In genomic region chr3:129378949-129379348, GRCh38 we compare ENCODE assay signal across 22 cellular contexts. TPM values are rescaled to one million over a fixed set of nuclear protein-coding genes. Genes with fewer than 3 reads are reported as not detected.
A peak's percentile ranks its signal among the peaks of the same experiment; 100 is the strongest.
DNase-seq lines count a peak whose midpoint lies in the region; ATAC-seq, FAIRE-seq and TF ChIP-seq lines count a peak whose summit lies in the region.
"Had no signal": no experiment of that assay in that cellular context is flagged by ENCODE, and none has a peak within 500 bp of the region (broad histone marks: within the 10 kb centered on the region; RNA-seq: fewer than 3 reads in every experiment).

No MANE protein-coding gene starts in this region.

- TF ChIP-seq CTCF in heart left ventricle (IDR thresholded peaks at IDR 0.05) (no peak), right atrium auricular region (IDR thresholded peaks at IDR 0.05) (no peak), HepG2 (CRISPR knock-in tag; IDR thresholded peaks at IDR 0.05) (no peak), spleen (IDR thresholded peaks at IDR 0.05 in 8 of 11, conservative IDR thresholded peaks at IDR 0.05 in 3 of 11) (no peak), testis (IDR thresholded peaks at IDR 0.05) (no peak)

- H2AFZ ChIP-seq in HepG2 (ENCODE audit: low read length): no peak overlapping the region
- H2AFZ ChIP-seq: GM23248 had no signal

- TF ChIP-seq EP300 in HepG2 (IDR thresholded peaks at IDR 0.05; ENCODE audit: low read depth in 2 of 2, low read length in 2 of 2) (no peak), HepG2 (CRISPR knock-in tag; IDR thresholded peaks at IDR 0.05; ENCODE audit: borderline replicate concordance) (no peak)

- TF ChIP-seq POLR2A in heart left ventricle (IDR thresholded peaks at IDR 0.05) (no peak), HepG2 (IDR thresholded peaks at IDR 0.05; ENCODE audit: insufficient read depth in 1 of 2, low read depth in 2 of 2, low read length in 2 of 2) (no peak), spleen (IDR thresholded peaks at IDR 0.05) (no peak), testis (IDR thresholded peaks at IDR 0.05) (no peak)

- H3K36me3 ChIP-seq in heart left ventricle: no peaks in the 10 kb centered on the region
- H3K36me3 ChIP-seq in right atrium auricular region: no peaks in the 10 kb centered on the region
- no peaks in the 10 kb centered on the region for H3K36me3 ChIP-seq in HepG2 (replicated peaks in 1 of 2; ENCODE audit: control insufficient read depth in 1 of 2, insufficient read depth in 2 of 2, low read length in 2 of 2)
- no peaks in the 10 kb centered on the region for H3K36me3 ChIP-seq in spleen
- H3K36me3 ChIP-seq in testis (ENCODE audit: low read depth, missing control alignments): no peaks in the 10 kb centered on the region

- H3K4me2 ChIP-seq in HepG2 (ENCODE audit: low read depth, low read length): peak overlapping the region; percentile 67

- BruUV-seq in HepG2 (replicated peaks; lab: Mats Ljungman, UMichigan): no TSS peak

- no peaks in the 10 kb centered on the region for H4K20me1 ChIP-seq in HepG2 (ENCODE audit: insufficient read depth, low read length)

- H3K9ac ChIP-seq in HepG2 (ENCODE audit: insufficient read depth, low read depth, low read length): peak overlapping the region; percentile 38
- H3K9ac ChIP-seq: GM23248 had no signal

- in situ Hi-C loops in HepG2 (cut with HindIII; ENCODE audit: extremely low pct_ligation_motif_present, low pct_unique_long_range_greater_than_20kb): no loop called here

- no peaks in the 10 kb centered on the region for H3K79me2 ChIP-seq in HepG2 (ENCODE audit: insufficient read depth, low read length)

- intact Hi-C loops in heart left ventricle (cut with DNase I): no loop called here
- intact Hi-C loops in HepG2 (cut with micrococcal nuclease; ENCODE audit: unreplicated experiment): no loop called here
- intact Hi-C loops in spleen (cut with DNase I; ENCODE audit: low total_unique reads): no loop called here
- intact Hi-C loops in testis (cut with DNase I; ENCODE audit: low total_unique reads): no loop called here

- FAIRE-seq in HepG2 (lab: Jason Lieb, UNC): peak; percentile 72
- FAIRE-seq: A204.1, GM19239 had no signal

- CTCF ChIA-PET in HepG2 (lab: Yijun Ruan, JAX; ENCODE audit: low intra/inter-chr PET ratio, low total read pairs): no interaction called here

- H3K4me1 ChIP-seq in heart left ventricle: peaks cover 0 to 12% (median 4%) of the 10 kb centered on the region in 12 donors
- no peaks in the 10 kb centered on the region for H3K4me1 ChIP-seq in right atrium auricular region
- peaks cover 35% of the 10 kb centered on the region for H3K4me1 ChIP-seq in HepG2 (ENCODE audit: insufficient read depth, low read length)
- H3K4me1 ChIP-seq in spleen: peaks cover 0 to 15% (median 5%) of the 10 kb centered on the region in 6 donors
- H3K4me1 ChIP-seq in testis: no peaks in the 10 kb centered on the region

- DNase-seq in heart left ventricle: peak in 1 of 5 donors; percentile 1
- DNase-seq in right atrium auricular region (ENCODE audit: low spot score): no peak
- DNase-seq in dermis blood vessel endothelial cell: peak; percentile 88
- peak; percentile 67 for DNase-seq in HepG2 (ENCODE audit: low spot score)
- DNase-seq in spleen: no peak
- DNase-seq in NCI-H345 treated with DMSO at 0.1 percent for 48 hours (lab: John Stamatoyannopoulos, UW; ENCODE audit: unreplicated experiment): no peak
- DNase-seq in testis: no peak
- DNase-seq: CD4-positive, alpha-beta T cell; DMS153; GDM1; GM23248; HCEC 1CT; NCI-H1694 treated with DMSO at 0.1 percent for 48 hours; NCI-H2107; NCI-H510A treated with DMSO at 0.1 percent for 48 hours; NCI-H82; RPMI8226; SIG-M5 had no signal

- H3K9me3 ChIP-seq in heart left ventricle (no peaks in the 10 kb centered on the region), right atrium auricular region (no peaks in the 10 kb centered on the region), HepG2 (ENCODE audit: low read length) (0 out of 2 replicates have a peak, but pooled peaks cover 11% of the 10 kb centered on the region), spleen (peaks cover 0 to 17% (median 6%) of the 10 kb centered on the region in 8 donors), testis (no peaks in the 10 kb centered on the region)

- H3K27me3 ChIP-seq in heart left ventricle (no peaks in the 10 kb centered on the region), right atrium auricular region (no peaks in the 10 kb centered on the region), HepG2 (ENCODE audit: control insufficient read depth in 1 of 2, insufficient read depth in 2 of 2, low read length in 2 of 2) (no peaks in the 10 kb centered on the region), spleen (replicated peaks in 1 of 7) (no peaks in the 10 kb centered on the region), testis (no peaks in the 10 kb centered on the region)

- no peak for TF ChIP-seq RAD21 in HepG2 (CRISPR knock-in tag; IDR thresholded peaks at IDR 0.05)

- POLR2A ChIA-PET in HepG2 (lab: Yijun Ruan, JAX): interaction anchor here (1.3 to 1.7 kb wide), 3 partner anchors 8 to 61 kb away, joined by 5 to 6 read pairs (median 5); partner anchors contain the start of genes IFT122 and MBD4

- 58 to 77% (median 67%) methylated on average over 1 of the region's 1 CpG for WGBS in heart left ventricle, 4 donors
- WGBS in HepG2 (ENCODE audit: low lambda C conversion rate): 20% methylated on average over 1 of the region's 1 CpG
- 29 to 56% (median 44%) methylated on average over 1 of the region's 1 CpG for WGBS in spleen, 5 donors
- WGBS in testis, 2 donors: 79 to 86% methylated on average over 1 of the region's 1 CpG

- H3K27ac ChIP-seq in heart left ventricle: peak overlapping the region in 9 of 12 donors; percentile 2 to 58 (median 49)
- no peak overlapping the region for H3K27ac ChIP-seq in right atrium auricular region
- H3K27ac ChIP-seq in HepG2 (ENCODE audit: extremely low read length, insufficient read depth, low read length): peak overlapping the region; percentile 31
- peak overlapping the region in 5 of 8 donors; percentile 0 to 73 (median 20) for H3K27ac ChIP-seq in spleen
- H3K27ac ChIP-seq in testis: no peak overlapping the region
- H3K27ac ChIP-seq: GM23248 had no signal

- H3K4me3 ChIP-seq in heart left ventricle (no peak overlapping the region), right atrium auricular region (no peak overlapping the region), HepG2 (replicated peaks in 1 of 3; ENCODE audit: insufficient read depth in 1 of 3, low read depth in 2 of 3, low read length in 3 of 3) (peak overlapping the region in 1 of 3 experiments; percentile 27; a peak in 1 of 6 replicates), spleen (no peak overlapping the region), testis (no peak overlapping the region)
- H3K4me3 ChIP-seq: GM23248 had no signal

- no peak for ATAC-seq in heart left ventricle
- ATAC-seq in HepG2: peak; percentile 55
- ATAC-seq in HG02885 (IDR thresholded peaks at IDR 0.05; ENCODE audit: poor library complexity, unreplicated experiment): no peak

TF ChIP-seq in HepG2, 621 proteins besides CTCF, POLR2A, EP300 and RAD21 (continues in another document):
- TF ChIP-seq U2AF1 (optimal IDR thresholded peaks at IDR 0.05; ENCODE audit: low read depth, low read length) (no peak), ZGPAT (CRISPR knock-in tag; IDR thresholded peaks at IDR 0.05) (no peak), IRF2 (CRISPR knock-in tag; IDR thresholded peaks at IDR 0.05) (0 out of 2 replicates have a peak, but pooled peaks have one; percentile 51)

RNA-seq across cellular contexts. Expression of gene EFCAB12, which starts 49.5 kb away (rescaled TPM):
- total RNA-seq in heart left ventricle: under 1 TPM in 4 of 9 donors, not detected in 5; 0.09 to 0.20 (median 0.14) TPM
- polyA plus RNA-seq in heart left ventricle: under 1 TPM; 0.07 to 0.11 TPM
- under 1 TPM in 1 of 2 donors, not detected in 1; 0.28 TPM for total RNA-seq in right atrium auricular region
- total RNA-seq in dermis blood vessel endothelial cell: not detected in 2 replicates
- 0.11 and 0.31 TPM in 2 replicates for total RNA-seq in HepG2 (2016; rRNA removed; fragmentation: Illumina TruSeq; extraction: Trizol)
- total RNA-seq in HepG2 (2016; cell fraction: cytosol; rRNA removed; fragmentation: Illumina TruSeq; extraction: Trizol; ENCODE audit: low read depth): 0.18 TPM in 1 of 2 replicates, not detected in the other
- 0.07 and 0.26 TPM in 2 replicates for total RNA-seq in HepG2 (2016; cell fraction: insoluble cytoplasmic fraction; rRNA removed; fragmentation: Illumina TruSeq; extraction: Trizol)
- 0.14 and 0.15 TPM in 2 replicates for total RNA-seq in HepG2 (2016; cell fraction: membrane; rRNA removed; fragmentation: Illumina TruSeq; extraction: Trizol)
- 0.34 and 0.50 TPM in 2 replicates for total RNA-seq in HepG2 (2016; cell fraction: nucleus; rRNA removed; fragmentation: Illumina TruSeq; extraction: Trizol)
- 2.4 and 2.9 TPM in 2 replicates for polyA plus RNA-seq in HepG2 (2011; rRNA removed)
- 1.3 and 1.4 TPM in 2 replicates for polyA plus RNA-seq in HepG2 (2011; cell fraction: cytosol; rRNA removed)
- polyA plus RNA-seq in HepG2 (2011; cell fraction: nucleus; rRNA removed): 9.6 and 10.2 TPM in 2 replicates
- 2.4 and 3.5 TPM in 2 replicates for polyA plus RNA-seq in HepG2 (2012)
- polyA plus RNA-seq in HepG2 (2016; cell fraction: cytosol; fragmentation: Illumina TruSeq; extraction: Trizol; ENCODE audit: low read depth): 0.06 and 0.17 TPM in 2 replicates
- 0.33 and 0.35 TPM in 2 replicates for polyA plus RNA-seq in HepG2 (2016; cell fraction: insoluble cytoplasmic fraction; fragmentation: Illumina TruSeq; extraction: Trizol; ENCODE audit: low read depth)
- polyA plus RNA-seq in HepG2 (2016; cell fraction: membrane; fragmentation: Illumina TruSeq; extraction: Trizol; ENCODE audit: low read depth): 0.15 and 0.24 TPM in 2 replicates
- 0.92 and 1.5 TPM in 2 replicates for polyA plus RNA-seq in HepG2 (2016; cell fraction: nucleus; fragmentation: Illumina TruSeq; extraction: Trizol; ENCODE audit: insufficient read depth, low read depth)
- polyA minus RNA-seq in HepG2 (2011; rRNA and poly(A)+ RNA removed; ENCODE audit: low replicate concordance): 1.9 and 2.0 TPM in 2 replicates
- 0.70 and 0.89 TPM in 2 replicates for polyA minus RNA-seq in HepG2 (2011; cell fraction: cytosol; rRNA and poly(A)+ RNA removed)
- 3.9 and 4.8 TPM in 2 replicates for polyA minus RNA-seq in HepG2 (2011; cell fraction: nucleus; rRNA and poly(A)+ RNA removed)
- total RNA-seq in spleen: 1 to 10 TPM in 4 of 7 donors, under 1 TPM in 3; 0.52 to 2.1 (median 1.6) TPM
- polyA plus RNA-seq in spleen: 1 to 10 TPM in 1 of 3 donors, under 1 TPM in 2; 0.20 to 1.0 (median 0.99) TPM
- 10 to 100 TPM in 1 of 2 donors, 1 to 10 TPM in 1; 7.3 to 13.7 TPM for total RNA-seq in testis
- 16.0 TPM for polyA plus RNA-seq in testis (ENCODE audit: insufficient read depth, low read depth, low replicate concordance)
- total RNA-seq: Daoy, GM23248 had no signal
- polyA plus RNA-seq: GM23248 had no signal

Comparison
In these comparisons a context has a peak if more than half of its experiments do, and no peak if none do; other contexts are left out.
1. H3K27ac ChIP-seq: peak in heart left ventricle (9 of 12), HepG2 (single experiment) and spleen (5 of 8); none in right atrium auricular region (0 of 2) and testis (0 of 2).
2. DNase-seq: peak in dermis blood vessel endothelial cell (single experiment) and HepG2 (single experiment); none in right atrium auricular region (single experiment), spleen (single experiment), NCI-H345 treated with DMSO at 0.1 percent for 48 hours (single experiment) and testis (single experiment).